25 cellular contexts compared by ENCODE assay signal in genomic region chr5:143263272-143263810, GRCh38.
DNase-seq lines count a peak whose midpoint lies in the region; ATAC-seq, FAIRE-seq and TF ChIP-seq lines count a peak whose summit lies in the region.
"Had no signal": no experiment of that assay in that cellular context is flagged by ENCODE, and none has a peak within 500 bp of the region (broad histone marks: within the 10 kb centered on the region; RNA-seq: fewer than 3 reads in every experiment).

No MANE protein-coding gene starts in this region.

- H3K36me3 ChIP-seq in KMS-11 (ENCODE audit: insufficient read depth) (no peaks in the 10 kb centered on the region), SJSA1 (no peaks in the 10 kb centered on the region), osteoblast (ENCODE audit: insufficient read depth, low read length) (no peaks in the 10 kb centered on the region)

- TF ChIP-seq CTCF in KMS-11 (conservative IDR thresholded peaks at IDR 0.05; ENCODE audit: low read depth, low read length) (no peak), osteoblast (IDR thresholded peaks at IDR 0.05; ENCODE audit: extremely low read depth, low read depth, low read length) (no peak)

- H3K9me3 ChIP-seq in SJSA1 (replicated peaks) (peaks cover 6% of the 10 kb centered on the region; the same call in 1 of the 2 replicates), osteoblast (ENCODE audit: low read depth, low read length) (no peaks in the 10 kb centered on the region)

- H3K4me3 ChIP-seq in KMS-11 (IDR thresholded peaks at IDR 0.05; ENCODE audit: insufficient read depth, low read depth, low read length) = no peak overlapping the region
- H3K4me3 ChIP-seq in SJSA1 = no peak overlapping the region
- H3K4me3 ChIP-seq in osteoblast (ENCODE audit: insufficient read depth, low read length) = no peak overlapping the region

- FAIRE-seq in endometrium (lab: Jason Lieb, UNC) = peak; percentile 39
- FAIRE-seq: bronchial epithelial cell, colon had no signal

- peak overlapping the region; percentile 36 for H3K4me2 ChIP-seq in KMS-11
- no peak overlapping the region for H3K4me2 ChIP-seq in osteoblast (ENCODE audit: insufficient read depth, low read length)

- H2AFZ ChIP-seq in KMS-11 (ENCODE audit: low read depth) (no peak overlapping the region), osteoblast (ENCODE audit: low read length) (no peak overlapping the region)

- no peaks in the 10 kb centered on the region for H4K20me1 ChIP-seq in KMS-11 (ENCODE audit: insufficient read depth)
- H4K20me1 ChIP-seq in osteoblast (ENCODE audit: insufficient read depth, low read length) = no peaks in the 10 kb centered on the region

- no peak for ATAC-seq in left ventricle myocardium superior

- H3K27me3 ChIP-seq in KMS-11 (ENCODE audit: insufficient read depth, low read depth) (no peaks in the 10 kb centered on the region), SJSA1 (replicated peaks) (no peaks in the 10 kb centered on the region), osteoblast (ENCODE audit: insufficient read depth, low read length) (no peaks in the 10 kb centered on the region)

- intact Hi-C loops in left ventricle myocardium superior (cut with micrococcal nuclease) = no loop called here

- DNase-seq in SJSA1 (ENCODE audit: low read depth in 1 of 2, low spot score in 2 of 2) (no peak), osteoblast (ENCODE audit: insufficient read length, low spot score, missing footprints) (no peak), left ventricle myocardium superior (no peak), SHP77 treated with DMSO at 0.1 percent for 48 hours (lab: John Stamatoyannopoulos, UW) (no peak), medulla oblongata (ENCODE audit: extremely low spot score) (no peak)
- DNase-seq: activated CD8-positive, alpha-beta T cell treated with anti-CD3 and anti-CD28 coated beads for 36 hours; activated naive CD4-positive, alpha-beta T cell treated with anti-CD3 and anti-CD28 coated beads, Interleukin-2, amount 50 U/mL, for 16 hours; amygdala; C1 segment of cervical spinal cord; COR-L47; DMS53; glutamatergic neuron; islet precursor cell; NCI-H1092 treated with DMSO at 0.1 percent for 48 hours; NCI-H187; NCI-H2171; NCI-H510A; Right ventricle myocardium superior; stimulated activated CD4-positive, alpha-beta T cell treated with anti-CD3 and anti-CD28 coated beads, Interleukin-4, amount 100 ng/mL, for 24 hours; substantia nigra; trophoblast cell had no signal

- H3K4me1 ChIP-seq in KMS-11 (ENCODE audit: low read depth, poor library complexity, severe bottlenecking) (peaks cover 29% of the 10 kb centered on the region), SJSA1 (replicated peaks) (peaks cover 19% of the 10 kb centered on the region), osteoblast (ENCODE audit: insufficient read depth, low read length) (peaks cover 7% of the 10 kb centered on the region)

- no peaks in the 10 kb centered on the region for H3K79me2 ChIP-seq in KMS-11 (ENCODE audit: insufficient read depth, low read depth)
- no peaks in the 10 kb centered on the region for H3K79me2 ChIP-seq in osteoblast (ENCODE audit: insufficient read depth, low read length)

- no peak overlapping the region for H3K9ac ChIP-seq in KMS-11

- H3K27ac ChIP-seq in KMS-11 (peak overlapping the region; percentile 30), SJSA1 (peak overlapping the region; percentile 73), osteoblast (ENCODE audit: low read depth, low read length) (peak overlapping the region; percentile 85)

Comparison
In these comparisons a context has a peak if more than half of its experiments do, and no peak if none do; other contexts are left out.
1. H3K27ac ChIP-seq: peak in every context shown above with its lines; median percentile 85 in osteoblast; 73 in SJSA1; 30 in KMS-11.